In the genomic region with DNA sequence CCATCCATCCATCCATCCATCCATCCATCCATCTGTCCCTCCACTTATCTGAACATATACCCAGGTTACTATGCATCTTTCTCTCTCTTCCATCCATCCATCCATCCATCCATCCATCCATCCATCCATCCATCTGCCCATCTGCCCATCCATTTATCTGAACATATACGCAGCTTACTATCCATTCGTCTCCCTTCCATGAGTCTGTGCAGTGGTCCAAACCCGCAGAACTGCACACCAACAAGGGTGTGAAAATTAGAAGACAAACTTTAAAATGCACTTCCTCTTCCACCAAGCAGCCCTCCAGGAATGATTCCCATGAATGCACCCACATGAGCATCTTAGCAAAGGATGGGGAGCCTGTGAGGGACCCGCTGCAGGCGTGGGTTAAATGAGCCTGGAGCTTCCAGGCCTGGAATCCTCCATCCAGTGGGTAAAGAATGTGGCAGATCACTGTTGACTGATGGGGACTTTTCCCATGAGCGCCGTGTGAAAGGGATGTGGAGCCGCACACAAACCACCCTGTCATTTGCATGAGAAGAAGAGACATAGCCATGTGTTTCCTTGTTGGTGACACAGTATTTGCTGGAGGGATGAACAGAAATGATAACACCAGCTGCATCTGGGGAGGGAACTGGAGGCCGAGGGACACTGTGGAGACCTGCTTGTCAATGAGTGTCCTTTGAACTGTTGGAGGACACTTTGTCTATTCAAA, we compare ENCODE assay signal across 23 cellular contexts.
DNase-seq lines count a peak whose midpoint lies in the region; ATAC-seq, FAIRE-seq and TF ChIP-seq lines count a peak whose summit lies in the region.
"Had no signal": no experiment of that assay in that cellular context is flagged by ENCODE, and none has a peak within 500 bp of the region (broad histone marks: within the 10 kb centered on the region; RNA-seq: fewer than 3 reads in every experiment).

No MANE protein-coding gene starts in this region.

- H3K4me2 ChIP-seq in K562 (ENCODE audit: insufficient read depth, low read length), result no peak overlapping the region
- H3K4me2 ChIP-seq: GM23338 had no signal

- no peak overlapping the region for H2AFZ ChIP-seq in K562 (ENCODE audit: low read depth, low read length)
- H2AFZ ChIP-seq: GM23338 had no signal

- CTCF ChIA-PET in HEK293 (lab: Yijun Ruan, JAX), result no interaction called here
- CTCF ChIA-PET in K562 (lab: Yijun Ruan, JAX; ENCODE audit: low intra/inter-chr PET ratio), result no interaction called here
- CTCF ChIA-PET in WTC11 (lab: Charles Lee), result no interaction called here

- H3K4me1 ChIP-seq in HEK293 (ENCODE audit: control insufficient read depth, insufficient read depth, low read length) (no peaks in the 10 kb centered on the region), K562 (replicated peaks in 1 of 2; ENCODE audit: control insufficient read depth in 2 of 2, insufficient read depth in 2 of 2, low read length in 2 of 2) (peaks cover 0 to 10% of the 10 kb centered on the region in 2 experiments; a peak in 2 of 5 replicates)
- H3K4me1 ChIP-seq: BE2C had no signal

- H4K20me1 ChIP-seq in K562 (replicated peaks; ENCODE audit: control insufficient read depth, insufficient read depth, low read length), result no peaks in the 10 kb centered on the region
- H4K20me1 ChIP-seq: BLaER1 treated with 17β-estradiol and CSF1 and Interleukin-3, amounts not matched to agents 10 nM and 100 nM had no signal

- no peaks in the 10 kb centered on the region for H3K9me3 ChIP-seq in HEK293 (ENCODE audit: control insufficient read depth, insufficient read depth, low read depth, low read length)
- no peaks in the 10 kb centered on the region for H3K9me3 ChIP-seq in K562 (replicated peaks; ENCODE audit: control insufficient read depth, insufficient read depth, low read depth, low read length)
- H3K9me3 ChIP-seq: BE2C had no signal

- WGBS in K562 (ENCODE audit: insufficient coverage, low coverage, missing lambda C conversion rate), result 4% methylated on average over 9 of the region's 9 CpGs

- no peaks in the 10 kb centered on the region for H3K79me2 ChIP-seq in K562 (ENCODE audit: control insufficient read depth, insufficient read depth, low read length)

- H3K36me3 ChIP-seq in HEK293 (ENCODE audit: control insufficient read depth in 2 of 2, insufficient read depth in 1 of 2, low read length in 2 of 2) (no peaks in the 10 kb centered on the region), K562 (ENCODE audit: control insufficient read depth, insufficient read depth, low read length) (no peaks in the 10 kb centered on the region)
- H3K36me3 ChIP-seq: BE2C; BLaER1 treated with 17β-estradiol and CSF1 and Interleukin-3, amounts not matched to agents 10 nM and 100 nM had no signal

- H3K36me3 Mint-ChIP-seq in osteocyte (ENCODE audit: unreplicated experiment) (no peaks in the 10 kb centered on the region), WTC11 (peaks cover 13% of the 10 kb centered on the region)
- H3K36me3 Mint-ChIP-seq: CD14-positive monocyte; CD8-positive, alpha-beta memory T cell had no signal

- no peak overlapping the region for H3K27ac Mint-ChIP-seq in osteocyte (ENCODE audit: unreplicated experiment)
- H3K27ac Mint-ChIP-seq in WTC11, result no peak overlapping the region
- H3K27ac Mint-ChIP-seq: CD4-positive, alpha-beta T cell; CD8-positive, alpha-beta memory T cell; GM23338; H9; HFFc6 had no signal

- H3K4me3 ChIP-seq in HEK293 (ENCODE audit: low read depth, low read length), result no peak overlapping the region
- H3K4me3 ChIP-seq in K562, result no peak overlapping the region
- H3K4me3 ChIP-seq: BLaER1 treated with 17β-estradiol and CSF1 and Interleukin-3, amounts not matched to agents 10 nM and 100 nM; GM23338 had no signal

- ATAC-seq in K562, result no peak
- no peak for ATAC-seq in WTC11
- ATAC-seq in HG02610 (IDR thresholded peaks at IDR 0.05; ENCODE audit: unreplicated experiment), result no peak
- ATAC-seq: GM23338, HCT116 had no signal

- H3K4me1 Mint-ChIP-seq in osteocyte (ENCODE audit: unreplicated experiment) (no peaks in the 10 kb centered on the region), WTC11 (peaks cover 26% of the 10 kb centered on the region)
- H3K4me1 Mint-ChIP-seq: CD14-positive monocyte; CD8-positive, alpha-beta memory T cell had no signal

- POLR2A ChIA-PET in HEK293 (lab: Yijun Ruan, JAX) (no interaction called here), K562 (lab: Yijun Ruan, JAX) (interaction anchor here (0.6 to 0.7 kb wide), 2 partner anchors 16 to 21 kb away, joined by 3 read pairs; no protein-coding TSS in a partner anchor), WTC11 (lab: Charles Lee) (no interaction called here)

- no peak for TF ChIP-seq POLR2A in K562 (conservative IDR thresholded peaks at IDR 0.05)

- no peak for TF ChIP-seq CTCF in HEK293 (tag by site-specific recombination; IDR thresholded peaks at IDR 0.05)
- TF ChIP-seq CTCF in K562 (IDR thresholded peaks at IDR 0.05 in 2 of 3, conservative IDR thresholded peaks at IDR 0.05 in 1 of 3; ENCODE audit: insufficient read depth in 2 of 3, low read depth in 1 of 3, low read length in 3 of 3), result no peak
- TF ChIP-seq CTCF in osteocyte (IDR thresholded peaks at IDR 0.05), result no peak
- no peak for TF ChIP-seq CTCF in WTC11 (IDR thresholded peaks at IDR 0.05)

- DNase-seq in NCI-H526 (lab: John Stamatoyannopoulos, UW), result peak; percentile 60 to 78
- DNase-seq in K562 (ENCODE audit: extremely low read depth in 1 of 4, low spot score in 3 of 4), result no peak
- peak; percentile 46 for DNase-seq in osteocyte (ENCODE audit: extremely low spot score, unreplicated experiment)
- no peak for DNase-seq in WTC11 (ENCODE audit: low spot score)
- DNase-seq in NCI-H1092 treated with DMSO at 0.1 percent for 48 hours (lab: John Stamatoyannopoulos, UW), result no peak
- DNase-seq: BE2C; CD4-positive, alpha-beta T cell; CD8-positive, alpha-beta memory T cell; DMS 273 treated with DMSO at 0.1 percent for 48 hours; DMS79; EL; GDM1; H9; HFFc6 had no signal

- TF ChIP-seq RAD21 in K562 (CRISPR knock-in tag; conservative IDR thresholded peaks at IDR 0.05 in 1 of 2, IDR thresholded peaks at IDR 0.05 in 1 of 2), result no peak

- FAIRE-seq in K562 (lab: Jason Lieb, UNC), result no peak
- FAIRE-seq: D721Med, GM12891, GM18507 had no signal

- no peaks in the 10 kb centered on the region for H3K9me1 ChIP-seq in K562 (ENCODE audit: control insufficient read depth, insufficient read depth, low read length)

- H3K27me3 ChIP-seq in K562 (ENCODE audit: control insufficient read depth in 2 of 2, insufficient read depth in 2 of 2, low read length in 2 of 2), result peaks cover 0 to 11% of the 10 kb centered on the region in 2 experiments; a peak in 2 of 5 replicates
- H3K27me3 ChIP-seq: BE2C; BLaER1 treated with 17β-estradiol and CSF1 and Interleukin-3, amounts not matched to agents 10 nM and 100 nM had no signal

- H3K27me3 Mint-ChIP-seq in osteocyte (ENCODE audit: unreplicated experiment), result no peaks in the 10 kb centered on the region
- no peaks in the 10 kb centered on the region for H3K27me3 Mint-ChIP-seq in WTC11 (ENCODE audit: low read depth)

- H3K9me3 Mint-ChIP-seq in osteocyte (ENCODE audit: unreplicated experiment) (peaks cover 25% of the 10 kb centered on the region), WTC11 (peaks cover 32% of the 10 kb centered on the region)
- H3K9me3 Mint-ChIP-seq: CD4-positive, alpha-beta T cell had no signal

- no TSS peak for BruUV-seq in K562 (replicated peaks; lab: Mats Ljungman, UMichigan)

- in situ Hi-C loops in K562 (cut with MboI), result loop anchor here (5.0 kb wide), 1 partner anchor 297 kb away; no protein-coding TSS in a partner anchor

- intact Hi-C loops in K562 (cut with micrococcal nuclease), result no loop called here

- H3K27ac ChIP-seq in HEK293 (ENCODE audit: extremely low read depth, low read depth, low read length) (no peak overlapping the region), K562 (ENCODE audit: extremely low read depth, low read depth, low read length) (no peak overlapping the region)
- H3K27ac ChIP-seq: BLaER1 treated with 17β-estradiol and CSF1 and Interleukin-3, amounts not matched to agents 10 nM and 100 nM had no signal

- H3K9ac ChIP-seq in K562 (ENCODE audit: insufficient read depth in 1 of 2, low read depth in 2 of 2, low read length in 2 of 2), result no peak overlapping the region
- H3K9ac ChIP-seq: BLaER1 treated with 17β-estradiol and CSF1 and Interleukin-3, amounts not matched to agents 10 nM and 100 nM had no signal

- TF ChIP-seq EP300 in K562 (IDR thresholded peaks at IDR 0.05; ENCODE audit: low read length), result no peak

- H3K4me3 Mint-ChIP-seq in osteocyte (ENCODE audit: unreplicated experiment), result no peak overlapping the region
- H3K4me3 Mint-ChIP-seq in WTC11, result no peak overlapping the region
- H3K4me3 Mint-ChIP-seq: CD4-positive, alpha-beta T cell; CD8-positive, alpha-beta memory T cell; GM23338; H9; HFFc6 had no signal

TF ChIP-seq in HEK293, 187 proteins besides CTCF, POLR2A, EP300 and RAD21:
- TF ChIP-seq ZNF112 (tag by site-specific recombination; IDR thresholded peaks at IDR 0.05), result no peak
- peak; percentile 56 for TF ChIP-seq ZBTB17 (tag by site-specific recombination; IDR thresholded peaks at IDR 0.05)
- peak; percentile 71 for TF ChIP-seq ZNF366 (tag by site-specific recombination; conservative IDR thresholded peaks at IDR 0.05)
- TF ChIP-seq ZNF155 (tag by site-specific recombination; IDR thresholded peaks at IDR 0.05), result no peak

TF ChIP-seq in K562, 482 proteins besides CTCF, POLR2A, EP300 and RAD21 (continues in another document):
- TF ChIP-seq SPI1 (IDR thresholded peaks at IDR 0.05; ENCODE audit: borderline replicate concordance, low read depth, low read length) (peak; percentile 54; the same call in 1 of the 2 replicates), ZNF232 (CRISPR knock-in tag; IDR thresholded peaks at IDR 0.05) (no peak), ZFP36 (IDR thresholded peaks at IDR 0.05; ENCODE audit: low read depth, low read length, partially characterized antibody) (peak; percentile 64)

TF ChIP-seq in WTC11, 78 proteins besides CTCF, POLR2A, EP300 and RAD21:
- TF ChIP-seq NFYB (CRISPR knock-in tag; conservative IDR thresholded peaks at IDR 0.05; ENCODE audit: low read depth), result no peak
- TF ChIP-seq GTF2I (CRISPR knock-in tag; conservative IDR thresholded peaks at IDR 0.05), result no peak
- TF ChIP-seq, protein P1, sequence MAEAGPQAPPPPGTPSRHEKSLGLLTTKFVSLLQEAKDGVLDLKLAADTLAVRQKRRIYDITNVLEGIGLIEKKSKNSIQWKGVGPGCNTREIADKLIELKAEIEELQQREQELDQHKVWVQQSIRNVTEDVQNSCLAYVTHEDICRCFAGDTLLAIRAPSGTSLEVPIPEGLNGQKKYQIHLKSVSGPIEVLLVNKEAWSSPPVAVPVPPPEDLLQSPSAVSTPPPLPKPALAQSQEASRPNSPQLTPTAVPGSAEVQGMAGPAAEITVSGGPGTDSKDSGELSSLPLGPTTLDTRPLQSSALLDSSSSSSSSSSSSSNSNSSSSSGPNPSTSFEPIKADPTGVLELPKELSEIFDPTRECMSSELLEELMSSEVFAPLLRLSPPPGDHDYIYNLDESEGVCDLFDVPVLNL (CRISPR knock-in tag; IDR thresholded peaks at IDR 0.05; ENCODE audit: borderline replicate concordance, low read depth), result no peak
- TF ChIP-seq, protein P2, sequence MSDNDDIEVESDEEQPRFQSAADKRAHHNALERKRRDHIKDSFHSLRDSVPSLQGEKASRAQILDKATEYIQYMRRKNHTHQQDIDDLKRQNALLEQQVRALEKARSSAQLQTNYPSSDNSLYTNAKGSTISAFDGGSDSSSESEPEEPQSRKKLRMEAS (CRISPR knock-in tag; IDR thresholded peaks at IDR 0.05), result no peak

Comparison
In these comparisons a context has a peak if more than half of its experiments do, and no peak if none do; other contexts are left out.
1. DNase-seq: peak in NCI-H526 (2 of 2) and osteocyte (single experiment); none in K562 (0 of 4), WTC11 (single experiment) and NCI-H1092 treated with DMSO at 0.1 percent for 48 hours (single experiment).
2. Of the 44 proteins assayed by ChIP-seq in both K562 and HEK293: peak only in K562: none; only in HEK293: ZBTB17; in both: none; in neither: 43.